In the genomic region with DNA sequence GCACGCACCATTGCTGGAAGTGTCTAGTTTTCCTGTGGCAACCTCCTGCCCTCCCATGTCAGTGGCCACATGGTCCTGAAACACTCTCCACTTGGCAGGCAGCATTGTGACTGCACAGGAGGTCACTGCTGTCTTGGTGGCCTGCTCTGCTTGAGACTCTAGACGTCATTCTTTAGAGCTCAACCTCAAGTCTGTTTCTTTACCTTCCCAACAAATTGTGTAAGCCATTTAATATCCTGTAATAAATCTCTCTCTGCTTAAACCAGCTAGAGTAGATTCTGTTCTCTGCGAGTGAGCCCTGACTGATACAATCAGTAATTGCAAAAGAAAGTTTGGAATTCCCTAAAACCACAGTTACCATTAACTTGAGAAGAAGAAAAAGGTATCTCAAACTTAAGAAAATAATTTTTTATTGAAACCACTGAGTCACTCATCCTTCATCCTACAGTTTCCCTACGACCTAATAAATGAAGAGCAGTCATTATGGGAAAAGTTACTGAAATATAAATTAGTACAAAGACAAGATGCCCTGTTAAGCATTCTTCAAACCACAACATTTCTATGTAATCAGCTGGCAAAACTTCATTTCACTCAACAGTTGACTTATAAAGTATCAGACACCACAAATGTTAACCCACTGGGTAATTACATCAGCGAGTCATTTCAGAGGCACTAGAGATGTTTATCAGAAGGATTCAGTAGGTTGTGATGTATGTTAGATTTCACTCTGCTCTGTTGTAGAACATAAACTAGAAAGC, we compare ENCODE assay signal across 11 cellular contexts. TPM values are rescaled to one million over a fixed set of nuclear protein-coding genes. Genes with fewer than 3 reads are reported as not detected.
DNase-seq lines count a peak whose midpoint lies in the region; ATAC-seq and TF ChIP-seq lines count a peak whose summit lies in the region.
"Had no signal": no experiment of that assay in that cellular context is flagged by ENCODE, and none has a peak within 500 bp of the region (broad histone marks: within the 10 kb centered on the region; RNA-seq: fewer than 3 reads in every experiment).

No MANE protein-coding gene starts in this region.

- H3K4me3 Mint-ChIP-seq in activated naive CD8-positive, alpha-beta T cell treated with anti-CD3 and anti-CD28 coated beads, Interleukin-2, amount 50 U/mL, for 24 hours: peak overlapping the region; percentile 60
- H3K4me3 Mint-ChIP-seq: natural killer cell treated with Interleukin-12 subunit alpha and Interleukin-12 subunit beta and Interleukin-15 and Interleukin-18, amount 100 ng/mL, for 72 hours had no signal

- H3K27me3 ChIP-seq in BJ (ENCODE audit: control insufficient read depth, insufficient read depth, low read length): no peaks in the 10 kb centered on the region; the same call in 1 of the 2 replicates
- H3K27me3 ChIP-seq in mesendoderm (ENCODE audit: insufficient read depth, low read length, poor library complexity): no peaks in the 10 kb centered on the region

- H3K27me3 Mint-ChIP-seq in activated naive CD8-positive, alpha-beta T cell treated with anti-CD3 and anti-CD28 coated beads, Interleukin-2, amount 50 U/mL, for 24 hours: no peaks in the 10 kb centered on the region
- H3K27me3 Mint-ChIP-seq: natural killer cell treated with Interleukin-12 subunit alpha and Interleukin-12 subunit beta and Interleukin-15 and Interleukin-18, amount 100 ng/mL, for 72 hours had no signal

- H4K5ac ChIP-seq in mesendoderm (ENCODE audit: low read length): no peak overlapping the region

- no peak overlapping the region for H3K23ac ChIP-seq in mesendoderm (ENCODE audit: low read length)

- ATAC-seq in HG02973 (IDR thresholded peaks at IDR 0.05; ENCODE audit: unreplicated experiment) (peak; percentile 42), HG03039 (IDR thresholded peaks at IDR 0.05; ENCODE audit: unreplicated experiment) (no peak), GM21723 (IDR thresholded peaks at IDR 0.05; ENCODE audit: unreplicated experiment) (no peak)
- ATAC-seq in activated naive CD8-positive, alpha-beta T cell treated with anti-CD3 and anti-CD28 coated beads, Interleukin-2, amount 50 U/mL, for 24 hours: peak; percentile 93

- WGBS in mesendoderm (ENCODE audit: extremely low coverage, insufficient coverage, low lambda C conversion rate): no CpG with 5 or more reads among the region's 5 CpGs

- DNase-seq in BJ (ENCODE audit: low read depth) (peak; percentile 32), mesendoderm (no peak), RPMI8226 (no peak), NCI-H345 treated with DMSO at 0.1 percent for 48 hours (lab: John Stamatoyannopoulos, UW; ENCODE audit: unreplicated experiment) (no peak)
- no peak for DNase-seq in activated naive CD8-positive, alpha-beta T cell treated with anti-CD3 and anti-CD28 coated beads, Interleukin-2, amount 50 U/mL, for 24 hours
- DNase-seq: effector memory CD4-positive, alpha-beta T cell; NCI-H1694 had no signal

- H3K4me1 Mint-ChIP-seq in activated naive CD8-positive, alpha-beta T cell treated with anti-CD3 and anti-CD28 coated beads, Interleukin-2, amount 50 U/mL, for 24 hours: peaks cover 64% of the 10 kb centered on the region

- peaks cover 41% of the 10 kb centered on the region for H3K79me2 ChIP-seq in mesendoderm (ENCODE audit: control insufficient read depth, insufficient read depth, low read length)

- TF ChIP-seq CTCF in BJ (IDR thresholded peaks at IDR 0.05; ENCODE audit: insufficient read depth, low read depth, low read length): no peak

- no peak overlapping the region for H3K4me3 ChIP-seq in BJ (ENCODE audit: low read depth, low read length)
- H3K4me3 ChIP-seq in mesendoderm (ENCODE audit: low read length): no peak overlapping the region

- H3K4me1 ChIP-seq in mesendoderm (ENCODE audit: control insufficient read depth, low read depth, low read length): peaks cover 5% of the 10 kb centered on the region

- H3K27ac Mint-ChIP-seq in activated naive CD8-positive, alpha-beta T cell treated with anti-CD3 and anti-CD28 coated beads, Interleukin-2, amount 50 U/mL, for 24 hours: peak overlapping the region; percentile 89

- peak overlapping the region; percentile 30 for H3K27ac ChIP-seq in mesendoderm (ENCODE audit: low read depth, low read length)

- no peak overlapping the region for H3K18ac ChIP-seq in mesendoderm (ENCODE audit: low read length)

- H2BK5ac ChIP-seq in mesendoderm (ENCODE audit: low read length): no peak overlapping the region

- H3K36me3 Mint-ChIP-seq in activated naive CD8-positive, alpha-beta T cell treated with anti-CD3 and anti-CD28 coated beads, Interleukin-2, amount 50 U/mL, for 24 hours (ENCODE audit: low read depth): peaks cover 4% of the 10 kb centered on the region
- H3K36me3 Mint-ChIP-seq: natural killer cell treated with Interleukin-12 subunit alpha and Interleukin-12 subunit beta and Interleukin-15 and Interleukin-18, amount 100 ng/mL, for 72 hours had no signal

- no peak overlapping the region for H2BK120ac ChIP-seq in mesendoderm (ENCODE audit: low read depth, low read length)

- H3K56ac ChIP-seq in mesendoderm (ENCODE audit: low read length): no peak overlapping the region

- H2AK5ac ChIP-seq in mesendoderm (ENCODE audit: low read length): no peak overlapping the region

- H3K4ac ChIP-seq in mesendoderm (ENCODE audit: low read depth, low read length): no peak overlapping the region

- H3K4me2 ChIP-seq in mesendoderm (ENCODE audit: low read length): no peak overlapping the region

- H3K36me3 ChIP-seq in BJ (ENCODE audit: control insufficient read depth, insufficient read depth, low read length) (no peaks in the 10 kb centered on the region), mesendoderm (ENCODE audit: control insufficient read depth, insufficient read depth, low read length) (no peaks in the 10 kb centered on the region)

- no peak overlapping the region for H3K9ac ChIP-seq in mesendoderm (ENCODE audit: low read length)

- POLR2A ChIA-PET in BJ (lab: Charles Lee): no interaction called here

- H2BK15ac ChIP-seq in mesendoderm (replicated peaks; ENCODE audit: low read depth): no peak overlapping the region

- peaks cover 21% of the 10 kb centered on the region for H3K79me1 ChIP-seq in mesendoderm (ENCODE audit: low read length)

- CTCF ChIA-PET in BJ (lab: Yijun Ruan, JAX): no interaction called here

- no peaks in the 10 kb centered on the region for H3K9me3 Mint-ChIP-seq in activated naive CD8-positive, alpha-beta T cell treated with anti-CD3 and anti-CD28 coated beads, Interleukin-2, amount 50 U/mL, for 24 hours
- H3K9me3 Mint-ChIP-seq: natural killer cell treated with Interleukin-12 subunit alpha and Interleukin-12 subunit beta and Interleukin-15 and Interleukin-18, amount 100 ng/mL, for 72 hours had no signal

- H4K8ac ChIP-seq in mesendoderm (ENCODE audit: low read depth, low read length): no peak overlapping the region

RNA-seq across cellular contexts. Expression of a gene that starts 18.0 kb away (rescaled TPM):
- 6.2 and 10.2 TPM in 2 replicates for polyA plus RNA-seq in BJ (2011; rRNA removed)
- 5.1 and 6.1 TPM in 2 replicates for polyA minus RNA-seq in BJ (2011; rRNA and poly(A)+ RNA removed)
- polyA plus RNA-seq in mesendoderm (2013, experiment 1 of 2): 61.0 TPM
- polyA plus RNA-seq in mesendoderm (2013, experiment 2 of 2): 62.3 TPM

Comparison
In these comparisons a context has a peak if more than half of its experiments do, and no peak if none do; other contexts are left out.
1. ATAC-seq: peak in HG02973 (single experiment) and activated naive CD8-positive, alpha-beta T cell treated with anti-CD3 and anti-CD28 coated beads, Interleukin-2, amount 50 U/mL, for 24 hours (single experiment); none in HG03039 (single experiment) and GM21723 (single experiment).